Comparison of ENCODE assay signal across 8 cellular contexts in the genomic region with DNA sequence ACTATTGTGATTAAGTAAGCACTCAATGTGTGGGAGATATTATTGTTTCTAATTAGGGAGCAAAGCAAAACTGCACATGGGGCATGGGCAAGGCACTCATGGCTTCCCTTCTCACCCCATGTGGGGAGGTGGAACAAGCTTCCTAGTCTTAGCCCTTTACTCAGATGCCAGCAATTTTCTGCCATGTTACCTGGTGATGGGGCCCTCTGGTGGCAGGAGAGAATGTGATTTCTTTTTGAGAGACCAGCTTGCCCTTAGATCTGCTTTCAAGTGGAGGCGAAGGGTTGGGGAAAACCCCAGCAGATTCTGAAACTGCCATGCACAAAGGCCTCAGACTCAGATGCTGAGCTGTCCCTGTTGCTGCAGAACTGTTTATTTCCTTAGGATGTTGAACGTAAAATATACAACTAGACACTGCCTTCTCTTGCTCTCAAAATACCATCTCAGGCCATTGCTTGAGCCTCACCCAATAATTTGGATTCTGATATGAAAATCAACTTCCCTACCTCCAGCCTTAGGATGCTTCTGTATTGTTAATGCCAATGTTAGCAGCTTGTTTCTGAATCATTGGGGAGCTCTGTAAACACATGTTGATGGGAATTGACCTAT.
DNase-seq lines count a peak whose midpoint lies in the region; FAIRE-seq and TF ChIP-seq lines count a peak whose summit lies in the region.

No MANE protein-coding gene starts in this region.

- no peaks in the 10 kb centered on the region for H3K23me2 ChIP-seq in H9 (ENCODE audit: insufficient read length, low read depth, low read length, poor library complexity, severe bottlenecking)

- H3K27me3 ChIP-seq in H9 (ENCODE audit: insufficient read depth, low read length) (no peaks in the 10 kb centered on the region), Loucy (ENCODE audit: insufficient read depth, low read length, poor library complexity, severe bottlenecking) (no peaks in the 10 kb centered on the region), astrocyte (ENCODE audit: insufficient read depth, low read length) (no peaks in the 10 kb centered on the region)

- no peak overlapping the region for H3K14ac ChIP-seq in H9 (ENCODE audit: insufficient read depth, low read length)

- H2BK15ac ChIP-seq in H9 (ENCODE audit: low read depth, low read length) = no peak overlapping the region

- no peak overlapping the region for H3K56ac ChIP-seq in H9 (ENCODE audit: insufficient read length, low read depth, low read length)

- H2BK12ac ChIP-seq in H9 (ENCODE audit: insufficient read length, low read depth, low read length) = no peak overlapping the region

- H3K27me3 Mint-ChIP-seq in H9 (ENCODE audit: low read depth) = no peaks in the 10 kb centered on the region
- peaks cover under 1% of the 10 kb centered on the region for H3K27me3 Mint-ChIP-seq in T-helper 1 cell treated with Interleukin-12 subunit alpha and Interleukin-12 subunit beta and Interleukin-4 antibody, amounts not matched to agents 30 μg/mL and 1 μg/mL, for 36 hours (ENCODE audit: low read depth)
- H3K27me3 Mint-ChIP-seq in astrocyte (ENCODE audit: low read depth, unreplicated experiment) = no peaks in the 10 kb centered on the region

- H3K27ac ChIP-seq in H9 (ENCODE audit: insufficient read length, low read depth, low read length) (no peak overlapping the region), astrocyte (ENCODE audit: low read depth, low read length) (no peak overlapping the region)

- H2BK5ac ChIP-seq in H9 (ENCODE audit: insufficient read length, low read length) = no peak overlapping the region

- H3K27ac Mint-ChIP-seq in H9 = no peak overlapping the region; a peak in 1 of 7 replicates
- peak overlapping the region; percentile 83 for H3K27ac Mint-ChIP-seq in T-helper 1 cell treated with Interleukin-12 subunit alpha and Interleukin-12 subunit beta and Interleukin-4 antibody, amounts not matched to agents 30 μg/mL and 1 μg/mL, for 36 hours
- no peak overlapping the region for H3K27ac Mint-ChIP-seq in astrocyte (ENCODE audit: unreplicated experiment)

- H3K18ac ChIP-seq in H9 (ENCODE audit: insufficient read length, low read depth, low read length) = no peak overlapping the region

- H4K5ac ChIP-seq in H9 (ENCODE audit: insufficient read length, low read depth, low read length) = no peak overlapping the region

- H3K4me1 ChIP-seq in H9 (ENCODE audit: insufficient read depth, low read length) (no peaks in the 10 kb centered on the region), Loucy (ENCODE audit: insufficient read depth, low read length, poor library complexity, severe bottlenecking) (peaks cover 32% of the 10 kb centered on the region), astrocyte (ENCODE audit: insufficient read depth, low read length) (no peaks in the 10 kb centered on the region)

- H4K91ac ChIP-seq in H9 (ENCODE audit: insufficient read length, low read depth, low read length) = no peak overlapping the region

- H3F3A ChIP-seq in Loucy (ENCODE audit: low read depth) = no peaks in the 10 kb centered on the region

- H3K4me3 Mint-ChIP-seq in H9 (no peak overlapping the region), astrocyte (ENCODE audit: unreplicated experiment) (no peak overlapping the region)
- H3K4me3 Mint-ChIP-seq in T-helper 1 cell treated with Interleukin-12 subunit alpha and Interleukin-12 subunit beta and Interleukin-4 antibody, amounts not matched to agents 30 μg/mL and 1 μg/mL, for 36 hours = peak overlapping the region; percentile 22

- H2AK5ac ChIP-seq in H9 (ENCODE audit: insufficient read length, low read length) = no peak overlapping the region

- no peak overlapping the region for H2BK120ac ChIP-seq in H9 (ENCODE audit: low read depth, low read length, poor library complexity, severe bottlenecking)

- H4K20me1 ChIP-seq in H9 (ENCODE audit: control insufficient read depth, insufficient read depth, insufficient read length) (no peaks in the 10 kb centered on the region), Loucy (ENCODE audit: insufficient read depth, low read length, poor library complexity, severe bottlenecking) (no peaks in the 10 kb centered on the region), astrocyte (ENCODE audit: insufficient read depth, low read length) (no peaks in the 10 kb centered on the region)

- no peaks in the 10 kb centered on the region for H3K79me2 ChIP-seq in H9 (ENCODE audit: insufficient read depth, low read length)
- no peaks in the 10 kb centered on the region for H3K79me2 ChIP-seq in Loucy (ENCODE audit: insufficient read depth, low read length)
- H3K79me2 ChIP-seq in astrocyte (ENCODE audit: insufficient read depth, low read length) = no peaks in the 10 kb centered on the region

- no peak overlapping the region for H3K23ac ChIP-seq in H9 (ENCODE audit: insufficient read length, low read depth, low read length)

- H4K8ac ChIP-seq in H9 (replicated peaks; ENCODE audit: insufficient read length, low read depth, low read length) = no peak overlapping the region

- H3K9ac ChIP-seq in H9 (ENCODE audit: extremely low read depth, insufficient read length, low read length) = no peak overlapping the region
- peak overlapping the region; percentile 43 for H3K9ac ChIP-seq in Loucy (ENCODE audit: low read depth, low read length, poor library complexity, severe bottlenecking)
- no peak overlapping the region for H3K9ac ChIP-seq in astrocyte (ENCODE audit: low read length)

- no peak overlapping the region for H2AFZ ChIP-seq in H9 (ENCODE audit: low read length)
- H2AFZ ChIP-seq in Loucy (ENCODE audit: low read length) = peak overlapping the region; percentile 53
- H2AFZ ChIP-seq in astrocyte (ENCODE audit: low read depth, low read length) = no peak overlapping the region

- H3K9me3 Mint-ChIP-seq in H9 = no peaks in the 10 kb centered on the region
- H3K9me3 Mint-ChIP-seq in T-helper 1 cell treated with Interleukin-12 subunit alpha and Interleukin-12 subunit beta and Interleukin-4 antibody, amounts not matched to agents 30 μg/mL and 1 μg/mL, for 36 hours = peaks cover 4% of the 10 kb centered on the region
- H3K9me3 Mint-ChIP-seq in astrocyte (ENCODE audit: unreplicated experiment) = peaks cover 1% of the 10 kb centered on the region

- no peaks in the 10 kb centered on the region for H3K36me3 Mint-ChIP-seq in H9 (ENCODE audit: insufficient read depth in 1 of 3, low read depth in 3 of 3)
- peaks cover 14% of the 10 kb centered on the region for H3K36me3 Mint-ChIP-seq in T-helper 1 cell treated with Interleukin-12 subunit alpha and Interleukin-12 subunit beta and Interleukin-4 antibody, amounts not matched to agents 30 μg/mL and 1 μg/mL, for 36 hours (ENCODE audit: low read depth)
- no peaks in the 10 kb centered on the region for H3K36me3 Mint-ChIP-seq in astrocyte (ENCODE audit: low read depth, unreplicated experiment)

- DNase-seq in NCI-H146 (lab: John Stamatoyannopoulos, UW) (peak; percentile 30), NCI-H146 treated with DMSO at 0.1 percent for 48 hours (lab: John Stamatoyannopoulos, UW; ENCODE audit: unreplicated experiment) (no peak), H9 (peak; percentile 76), astrocyte (ENCODE audit: low read depth) (peak; percentile 15), left kidney (ENCODE audit: low read depth, low spot score) (peak; percentile 81)
- DNase-seq in stimulated activated CD8-positive, alpha-beta memory T cell treated with anti-CD3 and anti-CD28 coated beads, Interleukin-15, amount 100 ng/mL, for 48 hours (ENCODE audit: low read depth in 2 of 2) = peak; percentile 57 to 66

- H3T11ph ChIP-seq in H9 (ENCODE audit: low read length) = no peak overlapping the region

- TF ChIP-seq CTCF in H9 (conservative IDR thresholded peaks at IDR 0.05) (peak; percentile 76), Loucy (conservative IDR thresholded peaks at IDR 0.05; ENCODE audit: low read length) (peak; percentile 83), astrocyte (IDR thresholded peaks at IDR 0.05; ENCODE audit: insufficient read depth, low read depth, low read length) (peak; percentile 41)

- H3K4me2 ChIP-seq in H9 (ENCODE audit: insufficient read depth, insufficient read length, low read length) = no peak overlapping the region
- H3K4me2 ChIP-seq in Loucy (ENCODE audit: low read depth, low read length, poor library complexity, severe bottlenecking) = peak overlapping the region; percentile 24
- H3K4me2 ChIP-seq in astrocyte (ENCODE audit: low read length) = no peak overlapping the region

- no CpG with 5 or more reads among the region's 2 CpGs for WGBS in H9 (ENCODE audit: extremely low coverage, insufficient read length, low lambda C conversion rate)

- H3K9me3 ChIP-seq in H9 (ENCODE audit: control insufficient read depth, low read depth, low read length) = no peaks in the 10 kb centered on the region
- no peaks in the 10 kb centered on the region for H3K9me3 ChIP-seq in Loucy (ENCODE audit: insufficient read depth, low read depth, low read length)
- no peaks in the 10 kb centered on the region for H3K9me3 ChIP-seq in astrocyte (ENCODE audit: insufficient read depth, low read depth, low read length)

- no peak overlapping the region for H2BK20ac ChIP-seq in H9 (ENCODE audit: low read depth, low read length, poor library complexity, severe bottlenecking)

- no peaks in the 10 kb centered on the region for H3K9me2 ChIP-seq in Loucy (replicated peaks; ENCODE audit: low read depth, low read length)

- H3K79me1 ChIP-seq in H9 (ENCODE audit: insufficient read depth, low read depth, low read length, poor library complexity, severe bottlenecking) = no peaks in the 10 kb centered on the region

- FAIRE-seq in astrocyte (lab: Jason Lieb, UNC) = no peak

- H3K36me3 ChIP-seq in Loucy (ENCODE audit: insufficient read depth, low read length) (no peaks in the 10 kb centered on the region), astrocyte (ENCODE audit: insufficient read depth, low read length) (no peaks in the 10 kb centered on the region)

- H3K4ac ChIP-seq in H9 (ENCODE audit: low read depth, low read length) = no peak overlapping the region

- peaks cover 3 to 5% of the 10 kb centered on the region in 2 experiments; a peak in 1 of 4 replicates for H3K4me1 Mint-ChIP-seq in H9
- H3K4me1 Mint-ChIP-seq in T-helper 1 cell treated with Interleukin-12 subunit alpha and Interleukin-12 subunit beta and Interleukin-4 antibody, amounts not matched to agents 30 μg/mL and 1 μg/mL, for 36 hours (ENCODE audit: low read depth) = peaks cover 55% of the 10 kb centered on the region
- no peaks in the 10 kb centered on the region for H3K4me1 Mint-ChIP-seq in astrocyte (ENCODE audit: low read depth, unreplicated experiment)

- H3K4me3 ChIP-seq in Loucy (ENCODE audit: low read length, poor library complexity, severe bottlenecking) (no peak overlapping the region), astrocyte (ENCODE audit: insufficient read depth, low read depth, low read length) (no peak overlapping the region)
